In the genomic region with DNA sequence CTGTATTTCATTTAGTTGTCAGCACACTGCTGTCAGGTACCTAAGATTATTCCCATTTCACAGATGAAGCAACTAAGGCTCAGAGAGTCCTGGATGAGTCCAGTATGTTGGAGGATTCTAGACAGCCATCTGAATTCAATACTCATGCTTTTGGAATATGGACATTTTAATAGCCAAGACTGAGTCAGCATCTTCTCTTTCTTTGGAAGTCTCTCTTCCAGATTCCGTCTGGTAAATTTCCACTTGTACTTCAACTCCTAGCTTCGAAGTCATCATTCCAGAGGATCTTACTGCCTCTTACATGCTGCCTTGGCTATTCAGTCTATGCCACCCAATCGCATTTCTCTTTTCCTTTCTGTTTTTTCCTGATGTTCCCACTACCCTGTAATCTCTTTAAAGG, we compare ENCODE assay signal across 22 cellular contexts. TPM values are rescaled to one million over a fixed set of nuclear protein-coding genes. Genes with fewer than 3 reads are reported as not detected.
DNase-seq lines count a peak whose midpoint lies in the region; ATAC-seq and TF ChIP-seq lines count a peak whose summit lies in the region.
"Had no signal": no experiment of that assay in that cellular context is flagged by ENCODE, and none has a peak within 500 bp of the region (broad histone marks: within the 10 kb centered on the region; RNA-seq: fewer than 3 reads in every experiment).

No MANE protein-coding gene starts in this region.

- TF ChIP-seq CTCF in AG10803 (conservative IDR thresholded peaks at IDR 0.05; ENCODE audit: low read length) (no peak), fibroblast of the aortic adventitia (IDR thresholded peaks at IDR 0.05; ENCODE audit: insufficient read depth, low read length) (no peak)

- peak; percentile 44 for DNase-seq in AG10803 (ENCODE audit: low read depth)
- peak; percentile 44 for DNase-seq in GM03348 (ENCODE audit: low spot score)
- peak; percentile 25 for DNase-seq in fibroblast of the aortic adventitia (ENCODE audit: low read depth)
- no peak for DNase-seq in NCI-H2196 (lab: John Stamatoyannopoulos, UW; ENCODE audit: unreplicated experiment)
- DNase-seq: 8988T; ACHN; AML-193; C1 segment of cervical spinal cord; Calu3; CD4-positive, alpha-beta memory T cell; COR-L47; DMS53; DND-41; EL; GDM1; H9 had no signal

- no peaks in the 10 kb centered on the region for H3K27me3 Mint-ChIP-seq in dendritic cell treated with granulocyte-macrophage colony-stimulating factor and Interleukin-4, amounts not matched to agents 40 ng/mL and 50 ng/mL, for 4 days

- peaks cover 52% of the 10 kb centered on the region for H3K4me1 Mint-ChIP-seq in dendritic cell treated with granulocyte-macrophage colony-stimulating factor and Interleukin-4, amounts not matched to agents 40 ng/mL and 50 ng/mL, for 4 days (ENCODE audit: low read depth)

- ATAC-seq in GM21737 (IDR thresholded peaks at IDR 0.05; ENCODE audit: unreplicated experiment) (no peak), HG03432 (IDR thresholded peaks at IDR 0.05; ENCODE audit: unreplicated experiment) (no peak), HG03520 (IDR thresholded peaks at IDR 0.05; ENCODE audit: unreplicated experiment) (no peak)
- ATAC-seq: A549, HCT116 had no signal

- H3K4me3 ChIP-seq in AG10803 (ENCODE audit: low read length) (no peak overlapping the region), fibroblast of the aortic adventitia (ENCODE audit: low read depth, low read length) (no peak overlapping the region)
- H3K4me3 ChIP-seq: A549 had no signal

- intact Hi-C loops in dendritic cell treated with granulocyte-macrophage colony-stimulating factor and Interleukin-4, amounts not matched to agents 40 ng/mL and 50 ng/mL, for 4 days (cut with micrococcal nuclease) = loop anchor here (10.0 kb wide), 1 partner anchor 46 kb away; no protein-coding TSS in a partner anchor

- peak overlapping the region; percentile 35 for H3K27ac Mint-ChIP-seq in dendritic cell treated with granulocyte-macrophage colony-stimulating factor and Interleukin-4, amounts not matched to agents 40 ng/mL and 50 ng/mL, for 4 days
- H3K27ac Mint-ChIP-seq: CD4-positive, alpha-beta memory T cell; H9 had no signal

- no peaks in the 10 kb centered on the region for H3K36me3 Mint-ChIP-seq in dendritic cell treated with granulocyte-macrophage colony-stimulating factor and Interleukin-4, amounts not matched to agents 40 ng/mL and 50 ng/mL, for 4 days (ENCODE audit: low read depth)
- H3K36me3 Mint-ChIP-seq: CD4-positive, alpha-beta memory T cell had no signal

- H3K9me3 Mint-ChIP-seq in dendritic cell treated with granulocyte-macrophage colony-stimulating factor and Interleukin-4, amounts not matched to agents 40 ng/mL and 50 ng/mL, for 4 days = no peaks in the 10 kb centered on the region
- H3K9me3 Mint-ChIP-seq: H9 had no signal

- no peak overlapping the region for H3K4me3 Mint-ChIP-seq in dendritic cell treated with granulocyte-macrophage colony-stimulating factor and Interleukin-4, amounts not matched to agents 40 ng/mL and 50 ng/mL, for 4 days
- H3K4me3 Mint-ChIP-seq: CD4-positive, alpha-beta memory T cell; H9 had no signal

RNA-seq across cellular contexts. Expression of a gene that starts 40.6 kb away (rescaled TPM):
- total RNA-seq in fibroblast of the aortic adventitia (ENCODE audit: low replicate concordance) = 5.3 and 9.5 TPM in 2 replicates
